Comparison of ENCODE assay signal across 1 cellular context in genomic region chr1:109099871-109100757, GRCh38.
A peak's percentile ranks its signal among the peaks of the same experiment; 100 is the strongest.
TF ChIP-seq lines count a peak whose summit lies in the region.

No MANE protein-coding gene starts in this region.

TF ChIP-seq in HepG2, 621 proteins besides CTCF, POLR2A, EP300 and RAD21 (continued from another document):
- no peak for TF ChIP-seq ZHX2 (IDR thresholded peaks at IDR 0.05; ENCODE audit: low read depth)
- TF ChIP-seq ZHX2 (CRISPR knock-in tag; IDR thresholded peaks at IDR 0.05; ENCODE audit: borderline replicate concordance), result no peak
- peak; percentile 44; the same call in 1 of the 2 replicates for TF ChIP-seq SIN3B (IDR thresholded peaks at IDR 0.05; ENCODE audit: low read length)
- TF ChIP-seq TEAD2 (CRISPR knock-in tag; IDR thresholded peaks at IDR 0.05), result peak; percentile 84; the same call in 1 of the 2 replicates
- peak; percentile 91 for TF ChIP-seq ARNTL (CRISPR knock-in tag; IDR thresholded peaks at IDR 0.05)
- peak; percentile 75; the same call in 1 of the 2 replicates for TF ChIP-seq SP5 (CRISPR knock-in tag; IDR thresholded peaks at IDR 0.05; ENCODE audit: borderline replicate concordance, low read depth)
- 0 out of 2 replicates have a peak, but pooled peaks have one; percentile 24 for TF ChIP-seq IRF1 (CRISPR knock-in tag; IDR thresholded peaks at IDR 0.05; ENCODE audit: low read depth)
